ENCODE assay signal across 16 cellular contexts in genomic region chr15:34794590-34795206, GRCh38. TPM values are rescaled to one million over a fixed set of nuclear protein-coding genes. Genes with fewer than 3 reads are reported as not detected.
A peak's percentile ranks its signal among the peaks of the same experiment; 100 is the strongest.
DNase-seq lines count a peak whose midpoint lies in the region; ATAC-seq and TF ChIP-seq lines count a peak whose summit lies in the region.
"Had no signal": no experiment of that assay in that cellular context is flagged by ENCODE, and none has a peak within 500 bp of the region (broad histone marks: within the 10 kb centered on the region; RNA-seq: fewer than 3 reads in every experiment).

No MANE protein-coding gene starts in this region.

- no peaks in the 10 kb centered on the region for H3K4me1 ChIP-seq in breast epithelium
- H3K4me1 ChIP-seq in tibial artery, result peaks cover 0 to 66% (median 35%) of the 10 kb centered on the region in 4 donors

- H3K27me3 Mint-ChIP-seq in MCF 10A (ENCODE audit: insufficient read depth, unreplicated experiment) (peaks cover 50% of the 10 kb centered on the region), nephron (ENCODE audit: low read depth) (peaks cover 59% of the 10 kb centered on the region)

- H3K36me3 ChIP-seq in breast epithelium, result no peaks in the 10 kb centered on the region
- H3K36me3 ChIP-seq in tibial artery, result peaks cover 0 to 11% (median 0%) of the 10 kb centered on the region in 3 donors
- H3K36me3 ChIP-seq: tibial nerve had no signal

- TF ChIP-seq CTCF in breast epithelium (IDR thresholded peaks at IDR 0.05), result no peak
- TF ChIP-seq CTCF in MCF 10A (IDR thresholded peaks at IDR 0.05; ENCODE audit: unreplicated experiment), result no peak
- TF ChIP-seq CTCF in foreskin fibroblast (IDR thresholded peaks at IDR 0.05; ENCODE audit: low read depth, low read length), result no peak
- no peak for TF ChIP-seq CTCF in nephron (IDR thresholded peaks at IDR 0.05; ENCODE audit: unreplicated experiment in 3 of 3)
- no peak for TF ChIP-seq CTCF in tibial artery (IDR thresholded peaks at IDR 0.05)

- POLR2A ChIA-PET in MCF 10A (lab: Yijun Ruan, JAX), result no interaction called here

- no peak for DNase-seq in breast epithelium (ENCODE audit: low spot score in 2 of 2)
- DNase-seq in MCF 10A (ENCODE audit: unreplicated experiment), result no peak
- DNase-seq in foreskin fibroblast, result no peak
- no peak for DNase-seq in tibial artery
- no peak for DNase-seq in DMS 273 treated with DMSO at 0.1 percent for 48 hours (lab: John Stamatoyannopoulos, UW)
- DNase-seq in NCI-H2081 treated with DMSO at 0.1 percent for 48 hours (lab: John Stamatoyannopoulos, UW), result no peak
- DNase-seq: activated CD4-positive, alpha-beta T cell treated with anti-CD3 and anti-CD28 coated beads, Interleukin-2, amount 50 U/mL, for 1 hour; activated effector memory CD4-positive, alpha-beta T cell treated with Interleukin-2 at 50 U/mL for 16 hours; NCI-H187 treated with DMSO at 0.1 percent for 48 hours had no signal

- peaks cover 4 to 47% of the 10 kb centered on the region in 2 donors for H3K27me3 ChIP-seq in breast epithelium
- no peaks in the 10 kb centered on the region for H3K27me3 ChIP-seq in tibial artery

- intact Hi-C loops in breast epithelium (cut with DNase I; ENCODE audit: low total_unique reads) (no loop called here), MCF 10A (cut with micrococcal nuclease) (no loop called here), tibial artery (cut with DNase I; ENCODE audit: low total_unique reads) (loop anchor here (10.0 kb wide), 1 partner anchor 60 kb away; no protein-coding TSS in a partner anchor)

- H3K4me1 Mint-ChIP-seq in MCF 10A (ENCODE audit: insufficient read depth, unreplicated experiment) (peaks cover 14% of the 10 kb centered on the region), nephron (peaks cover 23% of the 10 kb centered on the region)
- H3K4me1 Mint-ChIP-seq: central memory CD8-positive, alpha-beta T cell had no signal

- BruUV-seq in MCF 10A (replicated peaks; lab: Mats Ljungman, UMichigan), result no TSS peak

- peak overlapping the region in 2 of 3 donors; percentile 13 to 51 for H3K4me3 ChIP-seq in breast epithelium
- peak overlapping the region; percentile 20 to 26 for H3K4me3 ChIP-seq in foreskin fibroblast (ENCODE audit: low read depth in 1 of 2, low read length in 2 of 2)
- peak overlapping the region; percentile 42 to 48 for H3K4me3 ChIP-seq in tibial artery

- no peak overlapping the region for H3K27ac Mint-ChIP-seq in MCF 10A (ENCODE audit: low read depth, unreplicated experiment)
- peak overlapping the region in 2 of 3 experiments; percentile 23 to 47 for H3K27ac Mint-ChIP-seq in nephron
- H3K27ac Mint-ChIP-seq: IgD-negative memory B cell had no signal

- CTCF ChIA-PET in MCF 10A (lab: Yijun Ruan, JAX), result interaction anchor here (1.0 kb wide), 1 partner anchor 173 kb away, joined by 4 read pairs; no protein-coding TSS in a partner anchor

- no peak for TF ChIP-seq POLR2A in breast epithelium (IDR thresholded peaks at IDR 0.05)

- no peak overlapping the region for H3K27ac ChIP-seq in breast epithelium
- peak overlapping the region; percentile 73 to 77 for H3K27ac ChIP-seq in tibial artery
- H3K27ac ChIP-seq: tibial nerve had no signal

- H3K36me3 Mint-ChIP-seq in MCF 10A (ENCODE audit: insufficient read depth, unreplicated experiment) (no peaks in the 10 kb centered on the region), nephron (ENCODE audit: low read depth) (peaks cover 7% of the 10 kb centered on the region)
- H3K36me3 Mint-ChIP-seq: IgD-negative memory B cell had no signal

- H3K9me3 ChIP-seq in breast epithelium, result no peaks in the 10 kb centered on the region
- no peaks in the 10 kb centered on the region for H3K9me3 ChIP-seq in tibial artery
- H3K9me3 ChIP-seq: tibial nerve had no signal

- no peaks in the 10 kb centered on the region for H3K9me3 Mint-ChIP-seq in MCF 10A (ENCODE audit: unreplicated experiment)
- H3K9me3 Mint-ChIP-seq in nephron, result no peaks in the 10 kb centered on the region
- H3K9me3 Mint-ChIP-seq: central memory CD8-positive, alpha-beta T cell; IgD-negative memory B cell had no signal

- ATAC-seq in GM21528 (IDR thresholded peaks at IDR 0.05; ENCODE audit: low FRiP score, unreplicated experiment), result no peak

- H3K4me3 Mint-ChIP-seq in MCF 10A (ENCODE audit: unreplicated experiment), result no peak overlapping the region
- peak overlapping the region; percentile 71 to 91 (median 87) for H3K4me3 Mint-ChIP-seq in nephron
- H3K4me3 Mint-ChIP-seq: central memory CD8-positive, alpha-beta T cell; IgD-negative memory B cell had no signal

RNA-seq across cellular contexts. Expression of gene ACTC1, which starts 0.7 kb away (rescaled TPM):
- total RNA-seq in breast epithelium, result 1 to 10 TPM in 1 of 3 donors, under 1 TPM in 1, not detected in 1; 0.15 to 1.6 TPM
- total RNA-seq in MCF 10A (2022), result not detected in 2 replicates
- total RNA-seq: H4 had no signal

RNA-seq across cellular contexts. Expression of gene GJD2, which starts 39.9 kb away (rescaled TPM):
- total RNA-seq in breast epithelium (not detected), MCF 10A (2022) (not detected in 2 replicates)
- total RNA-seq: H4, posterior vena cava, tibial nerve had no signal

Comparison
In these comparisons a context has a peak if more than half of its experiments do, and no peak if none do; other contexts are left out.
1. H3K27ac ChIP-seq: peak in tibial artery (2 of 2); none in breast epithelium (0 of 2).
2. Peak in every context shown above with its lines, with median percentiles within 50 percentile points of each other: H3K4me3 ChIP-seq.